Comparison of ENCODE assay signal across 1 cellular context in genomic region chr15:63860161-63860954, GRCh38.
TF ChIP-seq lines count a peak whose summit lies in the region.

No MANE protein-coding gene starts in this region.

TF ChIP-seq in K562, 482 proteins besides CTCF, POLR2A, EP300 and RAD21 (continued from another document):
- TF ChIP-seq DACH1 (IDR thresholded peaks at IDR 0.05; ENCODE audit: partially characterized antibody) (peak; percentile 14), CBFA2T3 (IDR thresholded peaks at IDR 0.05) (peak; percentile 68), TEAD4 (IDR thresholded peaks at IDR 0.05; ENCODE audit: low read length) (peak; percentile 37; the same call in 1 of the 2 replicates), TEAD4 (CRISPR knock-in tag; IDR thresholded peaks at IDR 0.05; ENCODE audit: borderline replicate concordance) (no peak), SPI1 (IDR thresholded peaks at IDR 0.05; ENCODE audit: borderline replicate concordance, low read depth, low read length) (no peak), RB1 (IDR thresholded peaks at IDR 0.05; ENCODE audit: low read depth) (no peak), CREB1 (IDR thresholded peaks at IDR 0.05) (no peak), CREB1 (CRISPR knock-in tag; IDR thresholded peaks at IDR 0.05) (no peak), ZSCAN29 (IDR thresholded peaks at IDR 0.05) (no peak), ZNF217 (CRISPR knock-in tag; IDR thresholded peaks at IDR 0.05) (no peak), DNMT1 (IDR thresholded peaks at IDR 0.05) (no peak), ETV1 (tag; conservative IDR thresholded peaks at IDR 0.05; ENCODE audit: low read depth) (peak; percentile 49), CBFA2T2 (conservative IDR thresholded peaks at IDR 0.05) (peak; percentile 33), MTA3 (IDR thresholded peaks at IDR 0.05; ENCODE audit: borderline replicate concordance) (no peak), RCOR1 (IDR thresholded peaks at IDR 0.05; ENCODE audit: borderline replicate concordance in 1 of 2, low read depth in 2 of 2, low read length in 2 of 2) (peak in 1 of 2 experiments; percentile 48; a peak in 1 of 4 replicates), TBL1XR1 (IDR thresholded peaks at IDR 0.05; ENCODE audit: low read length in 2 of 2) (no peak), NR0B1 (IDR thresholded peaks at IDR 0.05; ENCODE audit: partially characterized antibody) (no peak)
